In genomic region chr18:51537487-51537886, GRCh38 we compare ENCODE assay signal across 9 cellular contexts.
DNase-seq lines count a peak whose midpoint lies in the region; ATAC-seq and TF ChIP-seq lines count a peak whose summit lies in the region.
"Had no signal": no experiment of that assay in that cellular context is flagged by ENCODE, and none has a peak within 500 bp of the region (broad histone marks: within the 10 kb centered on the region; RNA-seq: fewer than 3 reads in every experiment).

No MANE protein-coding gene starts in this region.

- H3K4me1 ChIP-seq in heart right ventricle, result no peaks in the 10 kb centered on the region
- no peaks in the 10 kb centered on the region for H3K4me1 ChIP-seq in uterus
- H3K4me1 ChIP-seq in aorta (ENCODE audit: control insufficient read depth in 1 of 2, insufficient read depth in 2 of 2, low read length in 2 of 2), result no peaks in the 10 kb centered on the region

- H3K27me3 ChIP-seq in heart right ventricle (no peaks in the 10 kb centered on the region), uterus (no peaks in the 10 kb centered on the region), aorta (ENCODE audit: control insufficient read depth in 1 of 2, insufficient read depth in 2 of 2, low read length in 1 of 2) (no peaks in the 10 kb centered on the region)
- H3K27me3 ChIP-seq: neutrophil had no signal

- TF ChIP-seq CTCF in heart right ventricle (IDR thresholded peaks at IDR 0.05) (peak in 7 of 9 donors; percentile 24 to 60 (median 43)), uterus (IDR thresholded peaks at IDR 0.05) (peak in 1 of 4 experiments; percentile 10)

- WGBS in heart right ventricle, 2 donors, result 9 to 12% methylated on average over 6 of the region's 6 CpGs
- 9 to 10% methylated on average over 6 of the region's 6 CpGs for WGBS in aorta, 2 donors

- no peak for TF ChIP-seq POLR2A in uterus (IDR thresholded peaks at IDR 0.05)

- peak; percentile 12 for DNase-seq in stimulated activated CD4-positive, alpha-beta T cell treated with anti-CD3 and anti-CD28 coated beads, Interleukin-15, amount 100 ng/mL, for 24 hours
- no peak for DNase-seq in stimulated activated CD4-positive, alpha-beta T cell treated with anti-CD3 and anti-CD28 coated beads, Interleukin-4, amount 100 ng/mL, for 4 hours
- DNase-seq in HPDE6-E6E7 (ENCODE audit: extremely low spot score) (peak; percentile 56), SK-MEL-5 (ENCODE audit: low read depth, low spot score) (peak; percentile 68), heart right ventricle (peak; percentile 17 to 36), substantia nigra (lab: John Stamatoyannopoulos, UW) (peak in 41 of 49 donors; percentile 0 to 77 (median 36)), uterus (no peak), aorta (no peak)

- H3K4me3 ChIP-seq in heart right ventricle (no peak overlapping the region), uterus (no peak overlapping the region), aorta (ENCODE audit: low read length in 2 of 2) (no peak overlapping the region)

- in situ Hi-C loops in SK-MEL-5 (cut with HindIII; ENCODE audit: low pct_unique_long_range_greater_than_20kb, low sequenced_read_pairs), result no loop called here

- ATAC-seq in heart right ventricle (peak in 5 of 8 donors; percentile 75 to 88 (median 77)), aorta (ENCODE audit: low FRiP score) (no peak)

- peaks cover 0 to 13% (median 0%) of the 10 kb centered on the region in 11 donors for H3K9me3 ChIP-seq in heart right ventricle
- H3K9me3 ChIP-seq in uterus, result no peaks in the 10 kb centered on the region
- H3K9me3 ChIP-seq in aorta (ENCODE audit: control insufficient read depth, low read length), result no peaks in the 10 kb centered on the region
- H3K9me3 ChIP-seq: neutrophil had no signal

- H3K27ac ChIP-seq in heart right ventricle (no peak overlapping the region), substantia nigra (ENCODE audit: low read depth, low read length, poor library complexity, severe bottlenecking) (no peak overlapping the region), uterus (no peak overlapping the region), aorta (ENCODE audit: low read depth in 1 of 2, low read length in 2 of 2) (no peak overlapping the region)
- H3K27ac ChIP-seq: neutrophil had no signal

- no peaks in the 10 kb centered on the region for H3K36me3 ChIP-seq in heart right ventricle
- no peaks in the 10 kb centered on the region for H3K36me3 ChIP-seq in uterus
- H3K36me3 ChIP-seq in aorta (ENCODE audit: control insufficient read depth in 1 of 2, insufficient read depth in 2 of 2, low read length in 1 of 2), result no peaks in the 10 kb centered on the region
- H3K36me3 ChIP-seq: neutrophil had no signal

- intact Hi-C loops in heart right ventricle (cut with DNase I), result loop anchor here in 5 of 10 donors (2.0 to 10.0 kb wide), 5 partner anchors 263 to 433 kb away; no protein-coding TSS in a partner anchor
- intact Hi-C loops in uterus (cut with DNase I; ENCODE audit: low total_unique reads), result no loop called here
- intact Hi-C loops in aorta (cut with DNase I), result no loop called here

Comparison
In these comparisons a context has a peak if more than half of its experiments do, and no peak if none do; other contexts are left out.
1. DNase-seq: peak in stimulated activated CD4-positive, alpha-beta T cell treated with anti-CD3 and anti-CD28 coated beads, Interleukin-15, amount 100 ng/mL, for 24 hours (single experiment), HPDE6-E6E7 (single experiment), SK-MEL-5 (single experiment), heart right ventricle (2 of 2) and substantia nigra (41 of 49); none in stimulated activated CD4-positive, alpha-beta T cell treated with anti-CD3 and anti-CD28 coated beads, Interleukin-4, amount 100 ng/mL, for 4 hours (0 of 2), uterus (0 of 2) and aorta (0 of 2).